10 cellular contexts compared by ENCODE assay signal in genomic region chr20:19975901-19976300, GRCh38. TPM values are rescaled to one million over a fixed set of nuclear protein-coding genes. Genes with fewer than 3 reads are reported as not detected.
DNase-seq lines count a peak whose midpoint lies in the region; ATAC-seq, FAIRE-seq and TF ChIP-seq lines count a peak whose summit lies in the region.
"Had no signal": no experiment of that assay in that cellular context is flagged by ENCODE, and none has a peak within 500 bp of the region (broad histone marks: within the 10 kb centered on the region; RNA-seq: fewer than 3 reads in every experiment).

No MANE protein-coding gene starts in this region.

- WGBS in A549 (ENCODE audit: missing lambda C conversion rate), result 3% methylated on average over 9 of the region's 9 CpGs

- POLR2A ChIA-PET in A549 (lab: Yijun Ruan, JAX), result interaction anchor here (0.7 to 4.5 kb wide), 13 partner anchors 11 to 219 kb away, joined by 3 to 92 read pairs (median 9); partner anchors contain the start of genes CFAP61, CRNKL1, NAA20 and RIN2
- POLR2A ChIA-PET in activated CD4-positive, alpha-beta T cell treated with anti-CD3 and anti-CD28 coated beads for 36 hours (lab: Charles Lee), result no interaction called here

- H3K27me3 Mint-ChIP-seq in activated CD4-positive, alpha-beta T cell treated with anti-CD3 and anti-CD28 coated beads for 36 hours, result no peaks in the 10 kb centered on the region

- H3K4me3 Mint-ChIP-seq in activated CD4-positive, alpha-beta T cell treated with anti-CD3 and anti-CD28 coated beads for 36 hours, result no peak overlapping the region

- H3K4me1 Mint-ChIP-seq in activated CD4-positive, alpha-beta T cell treated with anti-CD3 and anti-CD28 coated beads for 36 hours, result peaks cover 11% of the 10 kb centered on the region

- TF ChIP-seq CTCF in A549 (IDR thresholded peaks at IDR 0.05), result no peak

- no peaks in the 10 kb centered on the region for H3K27me3 ChIP-seq in endocrine pancreas (ENCODE audit: control insufficient read depth, insufficient read depth, low read length)
- no peaks in the 10 kb centered on the region for H3K27me3 ChIP-seq in muscle layer of duodenum (ENCODE audit: low read depth, low read length)

- H3K4me2 ChIP-seq in A549, result peak overlapping the region; percentile 94

- no peak for TF ChIP-seq POLR2A in A549 (IDR thresholded peaks at IDR 0.05; ENCODE audit: low read length)

- H3K4me1 ChIP-seq in A549 (peaks cover 50% of the 10 kb centered on the region), endocrine pancreas (ENCODE audit: control insufficient read depth, insufficient read depth, low read length) (peaks cover 12% of the 10 kb centered on the region), muscle layer of duodenum (ENCODE audit: control insufficient read depth in 1 of 2, insufficient read depth in 2 of 2, low read length in 2 of 2) (peaks cover 22 to 27% of the 10 kb centered on the region in 2 donors)

- H3K27ac Mint-ChIP-seq in activated CD4-positive, alpha-beta T cell treated with anti-CD3 and anti-CD28 coated beads for 36 hours, result no peak overlapping the region

- DNase-seq in A549 (ENCODE audit: low read depth in 1 of 2, low spot score in 1 of 2) (peak; percentile 40 to 59), NCI-H146 (lab: John Stamatoyannopoulos, UW) (peak; percentile 56)
- no peak for DNase-seq in effector CD4-positive, alpha-beta T cell
- DNase-seq in activated CD4-positive, alpha-beta T cell treated with anti-CD3 and anti-CD28 coated beads for 36 hours, result no peak
- DNase-seq: GOT3, NCI-H1105 had no signal

- FAIRE-seq in A549 (lab: Jason Lieb, UNC), result no peak

- H3K4me3 ChIP-seq in A549, result peak overlapping the region; percentile 65
- H3K4me3 ChIP-seq in endocrine pancreas (ENCODE audit: control insufficient read depth, insufficient read depth, low read length), result peak overlapping the region; percentile 89
- peak overlapping the region; percentile 61 to 74 for H3K4me3 ChIP-seq in muscle layer of duodenum (ENCODE audit: low read depth in 1 of 2, low read length in 2 of 2)

- no peaks in the 10 kb centered on the region for H3K36me3 ChIP-seq in endocrine pancreas (ENCODE audit: control insufficient read depth, insufficient read depth, low read length)
- peaks cover 12 to 18% of the 10 kb centered on the region in 2 donors for H3K36me3 ChIP-seq in muscle layer of duodenum (ENCODE audit: control insufficient read depth in 1 of 2, insufficient read depth in 2 of 2, low read length in 2 of 2)

- no peaks in the 10 kb centered on the region for H3K9me3 ChIP-seq in A549
- no peaks in the 10 kb centered on the region for H3K9me3 ChIP-seq in endocrine pancreas (ENCODE audit: control insufficient read depth, low read length)
- no peaks in the 10 kb centered on the region for H3K9me3 ChIP-seq in muscle layer of duodenum (ENCODE audit: control insufficient read depth in 1 of 2, low read length in 2 of 2)

- intact Hi-C loops in activated CD4-positive, alpha-beta T cell treated with anti-CD3 and anti-CD28 coated beads for 36 hours (cut with DNase I, micrococcal nuclease), result no loop called here

- ATAC-seq in A549 (peak; percentile 48 to 49; a peak in 5 of 6 replicates), GM21381 (IDR thresholded peaks at IDR 0.05; ENCODE audit: unreplicated experiment) (no peak), GM18858 (IDR thresholded peaks at IDR 0.05; ENCODE audit: unreplicated experiment) (no peak)
- no peak for ATAC-seq in activated CD4-positive, alpha-beta T cell treated with anti-CD3 and anti-CD28 coated beads for 36 hours

- H3K9me3 Mint-ChIP-seq in activated CD4-positive, alpha-beta T cell treated with anti-CD3 and anti-CD28 coated beads for 36 hours (ENCODE audit: low read depth), result no peaks in the 10 kb centered on the region

- H3K36me3 Mint-ChIP-seq in activated CD4-positive, alpha-beta T cell treated with anti-CD3 and anti-CD28 coated beads for 36 hours (ENCODE audit: low read depth), result no peaks in the 10 kb centered on the region

- no peak for TF ChIP-seq RAD21 in A549 (conservative IDR thresholded peaks at IDR 0.05 in 1 of 2, IDR thresholded peaks at IDR 0.05 in 1 of 2)

- H3K9ac ChIP-seq in endocrine pancreas (ENCODE audit: control insufficient read depth, insufficient read depth, low read length), result peak overlapping the region; percentile 45

- H3K27ac ChIP-seq in A549 (peak overlapping the region; percentile 94 to 95), muscle layer of duodenum (ENCODE audit: low read length) (peak overlapping the region; percentile 56)

- no peak for TF ChIP-seq EP300 in A549 (IDR thresholded peaks at IDR 0.05)

- CTCF ChIA-PET in A549 (lab: Yijun Ruan, JAX), result interaction anchor here (0.7 to 6.5 kb wide), 24 partner anchors 11 to 593 kb away, joined by 3 to 79 read pairs (median 5); partner anchors contain the start of gene NAA20
- CTCF ChIA-PET in activated CD4-positive, alpha-beta T cell treated with anti-CD3 and anti-CD28 coated beads for 36 hours (lab: Charles Lee), result no interaction called here

TF ChIP-seq in A549, 52 proteins besides CTCF, POLR2A, EP300 and RAD21:
- TF ChIP-seq ZSCAN20 (CRISPR knock-in tag; IDR thresholded peaks at IDR 0.05), result no peak
- TF ChIP-seq MAX (IDR thresholded peaks at IDR 0.05), result peak; percentile 72
- no peak for TF ChIP-seq BHLHE40 (IDR thresholded peaks at IDR 0.05; ENCODE audit: low read depth, low read length)
- no peak for TF ChIP-seq HMGXB4 (CRISPR knock-in tag; IDR thresholded peaks at IDR 0.05; ENCODE audit: borderline replicate concordance)

RNA-seq across cellular contexts. Expression of gene NAA20, which starts 41.3 kb away (rescaled TPM):
- polyA plus RNA-seq in A549 (2011; rRNA removed), result 154 and 219 TPM in 2 replicates
- polyA plus RNA-seq in A549 (2012; cell fraction: cytosol; rRNA removed), result 110 and 115 TPM in 2 replicates
- 44.7 and 53.1 TPM in 2 replicates for polyA plus RNA-seq in A549 (2012; cell fraction: nucleus; rRNA removed)
- polyA plus RNA-seq in A549 (2017; fragmentation: RNase III; extraction: RNeasy Plus Mini Kit Qiagen cat#74134 plus additional on column Dnase treatment), result 174 to 202 TPM (median 175 TPM) in 3 replicates
- 38.3 and 41.6 TPM in 2 replicates for polyA minus RNA-seq in A549 (2011; rRNA and poly(A)+ RNA removed)
- 10 to 100 TPM; 58.6 to 88.7 TPM for total RNA-seq in activated CD4-positive, alpha-beta T cell treated with anti-CD3 and anti-CD28 coated beads for 36 hours

Comparison
In these comparisons a context has a peak if more than half of its experiments do, and no peak if none do; other contexts are left out.
1. ATAC-seq: peak in A549 (2 of 2); none in GM21381 (single experiment), GM18858 (single experiment) and activated CD4-positive, alpha-beta T cell treated with anti-CD3 and anti-CD28 coated beads for 36 hours (single experiment).
2. DNase-seq: peak in A549 (2 of 2) and NCI-H146 (single experiment); none in effector CD4-positive, alpha-beta T cell (single experiment) and activated CD4-positive, alpha-beta T cell treated with anti-CD3 and anti-CD28 coated beads for 36 hours (single experiment).
3. Peak in every context shown above with its lines, with median percentiles within 50 percentile points of each other: H3K4me3 ChIP-seq.